Comparison of ENCODE assay signal across 1 cellular context in genomic region chr5:6626494-6626893, GRCh38.
TF ChIP-seq lines count a peak whose summit lies in the region.

No MANE protein-coding gene starts in this region.

TF ChIP-seq in GM23338, 12 proteins besides CTCF, POLR2A, EP300 and RAD21:
- TF ChIP-seq CREB1 (CRISPR knock-in tag; IDR thresholded peaks at IDR 0.05; ENCODE audit: low read depth) (no peak), NANOG (IDR thresholded peaks at IDR 0.05; ENCODE audit: borderline replicate concordance) (no peak), ZNF114 (CRISPR knock-in tag; IDR thresholded peaks at IDR 0.05) (no peak)
- TF ChIP-seq, protein P1, sequence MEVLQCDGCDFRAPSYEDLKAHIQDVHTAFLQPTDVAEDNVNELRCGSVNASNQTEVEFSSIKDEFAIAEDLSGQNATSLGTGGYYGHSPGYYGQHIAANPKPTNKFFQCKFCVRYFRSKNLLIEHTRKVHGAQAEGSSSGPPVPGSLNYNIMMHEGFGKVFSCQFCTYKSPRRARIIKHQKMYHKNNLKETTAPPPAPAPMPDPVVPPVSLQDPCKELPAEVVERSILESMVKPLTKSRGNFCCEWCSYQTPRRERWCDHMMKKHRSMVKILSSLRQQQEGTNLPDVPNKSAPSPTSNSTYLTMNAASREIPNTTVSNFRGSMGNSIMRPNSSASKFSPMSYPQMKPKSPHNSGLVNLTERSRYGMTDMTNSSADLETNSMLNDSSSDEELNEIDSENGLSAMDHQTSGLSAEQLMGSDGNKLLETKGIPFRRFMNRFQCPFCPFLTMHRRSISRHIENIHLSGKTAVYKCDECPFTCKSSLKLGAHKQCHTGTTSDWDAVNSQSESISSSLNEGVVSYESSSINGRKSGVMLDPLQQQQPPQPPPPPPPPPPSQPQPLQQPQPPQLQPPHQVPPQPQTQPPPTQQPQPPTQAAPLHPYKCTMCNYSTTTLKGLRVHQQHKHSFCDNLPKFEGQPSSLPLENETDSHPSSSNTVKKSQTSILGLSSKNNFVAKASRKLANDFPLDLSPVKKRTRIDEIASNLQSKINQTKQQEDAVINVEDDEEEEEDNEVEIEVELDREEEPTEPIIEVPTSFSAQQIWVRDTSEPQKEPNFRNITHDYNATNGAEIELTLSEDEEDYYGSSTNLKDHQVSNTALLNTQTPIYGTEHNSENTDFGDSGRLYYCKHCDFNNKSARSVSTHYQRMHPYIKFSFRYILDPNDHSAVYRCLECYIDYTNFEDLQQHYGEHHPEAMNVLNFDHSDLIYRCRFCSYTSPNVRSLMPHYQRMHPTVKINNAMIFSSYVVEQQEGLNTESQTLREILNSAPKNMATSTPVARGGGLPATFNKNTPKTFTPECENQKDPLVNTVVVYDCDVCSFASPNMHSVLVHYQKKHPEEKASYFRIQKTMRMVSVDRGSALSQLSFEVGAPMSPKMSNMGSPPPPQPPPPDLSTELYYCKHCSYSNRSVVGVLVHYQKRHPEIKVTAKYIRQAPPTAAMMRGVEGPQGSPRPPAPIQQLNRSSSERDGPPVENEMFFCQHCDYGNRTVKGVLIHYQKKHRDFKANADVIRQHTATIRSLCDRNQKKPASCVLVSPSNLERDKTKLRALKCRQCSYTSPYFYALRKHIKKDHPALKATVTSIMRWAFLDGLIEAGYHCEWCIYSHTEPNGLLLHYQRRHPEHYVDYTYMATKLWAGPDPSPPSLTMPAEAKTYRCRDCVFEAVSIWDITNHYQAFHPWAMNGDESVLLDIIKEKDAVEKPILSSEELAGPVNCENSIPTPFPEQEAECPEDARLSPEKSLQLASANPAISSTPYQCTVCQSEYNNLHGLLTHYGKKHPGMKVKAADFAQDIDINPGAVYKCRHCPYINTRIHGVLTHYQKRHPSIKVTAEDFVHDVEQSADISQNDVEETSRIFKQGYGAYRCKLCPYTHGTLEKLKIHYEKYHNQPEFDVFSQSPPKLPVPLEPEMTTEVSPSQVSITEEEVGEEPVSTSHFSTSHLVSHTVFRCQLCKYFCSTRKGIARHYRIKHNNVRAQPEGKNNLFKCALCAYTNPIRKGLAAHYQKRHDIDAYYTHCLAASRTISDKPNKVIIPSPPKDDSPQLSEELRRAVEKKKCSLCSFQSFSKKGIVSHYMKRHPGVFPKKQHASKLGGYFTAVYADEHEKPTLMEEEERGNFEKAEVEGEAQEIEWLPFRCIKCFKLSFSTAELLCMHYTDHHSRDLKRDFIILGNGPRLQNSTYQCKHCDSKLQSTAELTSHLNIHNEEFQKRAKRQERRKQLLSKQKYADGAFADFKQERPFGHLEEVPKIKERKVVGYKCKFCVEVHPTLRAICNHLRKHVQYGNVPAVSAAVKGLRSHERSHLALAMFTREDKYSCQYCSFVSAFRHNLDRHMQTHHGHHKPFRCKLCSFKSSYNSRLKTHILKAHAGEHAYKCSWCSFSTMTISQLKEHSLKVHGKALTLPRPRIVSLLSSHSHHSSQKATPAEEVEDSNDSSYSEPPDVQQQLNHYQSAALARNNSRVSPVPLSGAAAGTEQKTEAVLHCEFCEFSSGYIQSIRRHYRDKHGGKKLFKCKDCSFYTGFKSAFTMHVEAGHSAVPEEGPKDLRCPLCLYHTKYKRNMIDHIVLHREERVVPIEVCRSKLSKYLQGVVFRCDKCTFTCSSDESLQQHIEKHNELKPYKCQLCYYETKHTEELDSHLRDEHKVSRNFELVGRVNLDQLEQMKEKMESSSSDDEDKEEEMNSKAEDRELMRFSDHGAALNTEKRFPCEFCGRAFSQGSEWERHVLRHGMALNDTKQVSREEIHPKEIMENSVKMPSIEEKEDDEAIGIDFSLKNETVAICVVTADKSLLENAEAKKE (CRISPR knock-in tag; IDR thresholded peaks at IDR 0.05) = no peak
TF ChIP-seq in GM23338: peak in this region for 0.
